In genomic region chr18:61939032-61939674, GRCh38 we compare ENCODE assay signal across 20 cellular contexts. TPM values are rescaled to one million over a fixed set of nuclear protein-coding genes. Genes with fewer than 3 reads are reported as not detected.
DNase-seq lines count a peak whose midpoint lies in the region; ATAC-seq and TF ChIP-seq lines count a peak whose summit lies in the region.
"Had no signal": no experiment of that assay in that cellular context is flagged by ENCODE, and none has a peak within 500 bp of the region (broad histone marks: within the 10 kb centered on the region; RNA-seq: fewer than 3 reads in every experiment).

No MANE protein-coding gene starts in this region.

- no peak overlapping the region for H3K4me2 ChIP-seq in hepatocyte

- H3K4me3 ChIP-seq in hepatocyte (no peak overlapping the region), BE2C (ENCODE audit: low read depth, low read length) (no peak overlapping the region)
- H3K4me3 ChIP-seq: lower lobe of right lung had no signal

- WGBS in hepatocyte (ENCODE audit: low lambda C conversion rate, missing lambda C conversion rate), result 88% methylated on average over 4 of the region's 4 CpGs

- H3K27me3 ChIP-seq in hepatocyte (no peaks in the 10 kb centered on the region), BE2C (no peaks in the 10 kb centered on the region)

- DNase-seq in hepatocyte (ENCODE audit: low spot score), result no peak
- DNase-seq in NCI-H1417 treated with DMSO at 0.1 percent for 48 hours (lab: John Stamatoyannopoulos, UW), result no peak
- DNase-seq in occipital lobe (lab: John Stamatoyannopoulos, UW), result no peak
- no peak for DNase-seq in BE2C
- DNase-seq: ACHN; activated CD4-positive, alpha-beta T cell treated with anti-CD3 and anti-CD28 coated beads, Interleukin-2, amount 50 U/mL, for 1 hour; activated naive CD8-positive, alpha-beta T cell treated with anti-CD3 and anti-CD28 coated beads for 36 hours; foreskin melanocyte; KG1; lower lobe of right lung; NCI-H2227 treated with DMSO at 0.1 percent for 48 hours; NCI-H748 treated with DMSO at 0.1 percent for 48 hours; stimulated activated CD4-positive, alpha-beta T cell treated with anti-CD3 and anti-CD28 coated beads, Interleukin-2, amount 100 ng/mL, for 24 hours; T-helper 9 cell had no signal

- no peak overlapping the region for H2AFZ ChIP-seq in hepatocyte

- H3K9me3 ChIP-seq in hepatocyte (ENCODE audit: low read depth), result no peaks in the 10 kb centered on the region
- no peaks in the 10 kb centered on the region for H3K9me3 ChIP-seq in BE2C
- H3K9me3 ChIP-seq: lower lobe of right lung had no signal

- no peaks in the 10 kb centered on the region for H3K9me2 ChIP-seq in hepatocyte (replicated peaks; ENCODE audit: insufficient read depth)

- H3K36me3 ChIP-seq in hepatocyte (replicated peaks; ENCODE audit: insufficient read depth, low read depth) (no peaks in the 10 kb centered on the region), BE2C (no peaks in the 10 kb centered on the region)
- H3K36me3 ChIP-seq: lower lobe of right lung had no signal

- no peaks in the 10 kb centered on the region for H3K79me2 ChIP-seq in hepatocyte

- H3K4me1 ChIP-seq in hepatocyte (ENCODE audit: insufficient read depth) (no peaks in the 10 kb centered on the region), BE2C (no peaks in the 10 kb centered on the region)
- H3K4me1 ChIP-seq: lower lobe of right lung had no signal

- peak; percentile 58 for ATAC-seq in GM18861 (IDR thresholded peaks at IDR 0.05; ENCODE audit: unreplicated experiment)
- peak; percentile 58 for ATAC-seq in GM21447 (IDR thresholded peaks at IDR 0.05; ENCODE audit: unreplicated experiment)
- peak; percentile 45 for ATAC-seq in HG03175 (IDR thresholded peaks at IDR 0.05; ENCODE audit: unreplicated experiment)
- no peak for ATAC-seq in GM18505 (IDR thresholded peaks at IDR 0.05; ENCODE audit: unreplicated experiment)
- ATAC-seq: activated T-helper 17 cell treated with anti-CD3 and anti-CD28 coated beads, Interleukin-2, amount 50 U/mL, for 72 hours; lower lobe of right lung; stimulated activated memory B cell treated with anti-CD40 and anti-IgM and Interleukin-4, amounts not matched to agents 10 μg/mL and 1 μg/mL and 100 μg/mL, for 72 hours had no signal

- peak overlapping the region; percentile 61 for H3K27ac ChIP-seq in hepatocyte
- H3K27ac ChIP-seq: lower lobe of right lung had no signal

- H4K20me1 ChIP-seq in hepatocyte (ENCODE audit: insufficient read depth, poor library complexity, severe bottlenecking), result no peaks in the 10 kb centered on the region

- TF ChIP-seq CTCF in hepatocyte (IDR thresholded peaks at IDR 0.05; ENCODE audit: poor library complexity), result no peak
- TF ChIP-seq CTCF in BE2C (IDR thresholded peaks at IDR 0.05; ENCODE audit: low read depth, low read length), result no peak

- TF ChIP-seq POLR2A in GM18505 (IDR thresholded peaks at IDR 0.05; ENCODE audit: borderline replicate concordance, extremely low read depth, insufficient read depth, insufficient read length), result no peak

RNA-seq across cellular contexts. Expression of gene RNF152, which starts 46.3 kb away (rescaled TPM):
- 18.3 and 21.1 TPM in 2 replicates for total RNA-seq in hepatocyte
- 2.0 and 4.2 TPM in 2 replicates for polyA plus RNA-seq in hepatocyte
- 97.9 TPM for total RNA-seq in occipital lobe
- polyA plus RNA-seq in BE2C (2012; ENCODE audit: insufficient read depth, insufficient read length, low read depth), result 0.22 TPM
